23 cellular contexts compared by ENCODE assay signal in genomic region chr19:39177736-39178135, GRCh38. TPM values are rescaled to one million over a fixed set of nuclear protein-coding genes. Genes with fewer than 3 reads are reported as not detected.
A peak's percentile ranks its signal among the peaks of the same experiment; 100 is the strongest.
DNase-seq lines count a peak whose midpoint lies in the region; ATAC-seq, FAIRE-seq and TF ChIP-seq lines count a peak whose summit lies in the region.
"Had no signal": no experiment of that assay in that cellular context is flagged by ENCODE, and none has a peak within 500 bp of the region (broad histone marks: within the 10 kb centered on the region; RNA-seq: fewer than 3 reads in every experiment).

No MANE protein-coding gene starts in this region.

- POLR2A ChIA-PET in K562 (lab: Yijun Ruan, JAX): no interaction called here
- POLR2A ChIA-PET in activated CD8-positive, alpha-beta T cell treated with anti-CD3 and anti-CD28 coated beads for 36 hours (lab: Charles Lee): no interaction called here

- H3K27ac ChIP-seq in K562 (ENCODE audit: extremely low read depth, low read depth, low read length) (no peak overlapping the region), heart left ventricle (no peak overlapping the region)
- H3K27ac ChIP-seq: BLaER1 treated with 17β-estradiol and CSF1 and Interleukin-3, amounts not matched to agents 10 nM and 100 nM; C4-2B had no signal

- no peak for TF ChIP-seq CTCF in K562 (IDR thresholded peaks at IDR 0.05 in 2 of 3, conservative IDR thresholded peaks at IDR 0.05 in 1 of 3; ENCODE audit: insufficient read depth in 2 of 3, low read depth in 1 of 3, low read length in 3 of 3)
- no peak for TF ChIP-seq CTCF in activated CD8-positive, alpha-beta T cell treated with anti-CD3 and anti-CD28 coated beads for 36 hours (IDR thresholded peaks at IDR 0.05)
- TF ChIP-seq CTCF in heart left ventricle (IDR thresholded peaks at IDR 0.05): no peak

- H3K9ac ChIP-seq in K562 (ENCODE audit: insufficient read depth in 1 of 2, low read depth in 2 of 2, low read length in 2 of 2): no peak overlapping the region
- H3K9ac ChIP-seq: BLaER1 treated with 17β-estradiol and CSF1 and Interleukin-3, amounts not matched to agents 10 nM and 100 nM had no signal

- no peaks in the 10 kb centered on the region for H3K27me3 Mint-ChIP-seq in stimulated activated naive CD8-positive, alpha-beta T cell treated with anti-CD3 and anti-CD28 coated beads, Interleukin-15, amount 100 ng/mL, for 72 hours
- no peaks in the 10 kb centered on the region for H3K27me3 Mint-ChIP-seq in activated CD8-positive, alpha-beta T cell treated with anti-CD3 and anti-CD28 coated beads for 36 hours
- H3K27me3 Mint-ChIP-seq: CD4-positive, alpha-beta T cell had no signal

- ATAC-seq in stimulated activated naive CD8-positive, alpha-beta T cell treated with anti-CD3 and anti-CD28 coated beads, Interleukin-15, amount 100 ng/mL, for 72 hours: peak; percentile 4
- ATAC-seq in stimulated activated naive CD8-positive, alpha-beta T cell treated with anti-CD3 and anti-CD28 coated beads, Interleukin-15, Interleukin-2, amounts not matched to agents 100 U/mL and 50 U/mL, for 24 hours: no peak
- ATAC-seq in K562 (no peak), heart left ventricle (no peak)
- no peak for ATAC-seq in activated CD8-positive, alpha-beta T cell treated with anti-CD3 and anti-CD28 coated beads for 36 hours
- ATAC-seq: CD8-positive, alpha-beta T cell had no signal

- no peak for TF ChIP-seq EP300 in K562 (IDR thresholded peaks at IDR 0.05; ENCODE audit: low read length)

- no peak for FAIRE-seq in K562 (lab: Jason Lieb, UNC)
- FAIRE-seq: A204.1, D721Med, G401.6, GM12891, GM19239 had no signal

- DNase-seq in stimulated activated naive CD8-positive, alpha-beta T cell treated with anti-CD3 and anti-CD28 coated beads, Interleukin-15, amount 100 ng/mL, for 72 hours: no peak
- no peak for DNase-seq in stimulated activated naive CD8-positive, alpha-beta T cell treated with anti-CD3 and anti-CD28 coated beads, Interleukin-15, Interleukin-2, amounts not matched to agents 100 U/mL and 50 U/mL, for 24 hours
- DNase-seq in K562 (ENCODE audit: extremely low read depth in 1 of 4, low spot score in 3 of 4) (no peak), heart left ventricle (no peak)
- no peak for DNase-seq in activated CD8-positive, alpha-beta T cell treated with anti-CD3 and anti-CD28 coated beads for 36 hours
- DNase-seq: 8988T; ACHN; BE2C; Caco-2; Calu3; CD4-positive, alpha-beta T cell; CD8-positive, alpha-beta T cell; DMS79 treated with DMSO at 0.1 percent for 48 hours; GF-D8 had no signal

- H3K36me3 ChIP-seq in K562 (ENCODE audit: control insufficient read depth, insufficient read depth, low read length) (peaks cover 45% of the 10 kb centered on the region; the same call in 2 of the 3 replicates), heart left ventricle (peaks cover 0 to 64% (median 11%) of the 10 kb centered on the region in 9 donors)

- H3K27ac Mint-ChIP-seq in stimulated activated naive CD8-positive, alpha-beta T cell treated with anti-CD3 and anti-CD28 coated beads, Interleukin-15, amount 100 ng/mL, for 72 hours: no peak overlapping the region
- no peak overlapping the region for H3K27ac Mint-ChIP-seq in activated CD8-positive, alpha-beta T cell treated with anti-CD3 and anti-CD28 coated beads for 36 hours
- H3K27ac Mint-ChIP-seq: CD4-positive, alpha-beta T cell; CD8-positive, alpha-beta T cell had no signal

- no peaks in the 10 kb centered on the region for H3K79me2 ChIP-seq in K562 (ENCODE audit: control insufficient read depth, insufficient read depth, low read length)

- no TSS peak for BruUV-seq in K562 (replicated peaks; lab: Mats Ljungman, UMichigan)

- H3K27me3 ChIP-seq in K562 (ENCODE audit: control insufficient read depth in 2 of 2, insufficient read depth in 2 of 2, low read length in 2 of 2): no peaks in the 10 kb centered on the region
- no peaks in the 10 kb centered on the region for H3K27me3 ChIP-seq in heart left ventricle
- H3K27me3 ChIP-seq: BE2C; BLaER1 treated with 17β-estradiol and CSF1 and Interleukin-3, amounts not matched to agents 10 nM and 100 nM had no signal

- H3K9me3 Mint-ChIP-seq in stimulated activated naive CD8-positive, alpha-beta T cell treated with anti-CD3 and anti-CD28 coated beads, Interleukin-15, amount 100 ng/mL, for 72 hours: no peaks in the 10 kb centered on the region
- no peaks in the 10 kb centered on the region for H3K9me3 Mint-ChIP-seq in activated CD8-positive, alpha-beta T cell treated with anti-CD3 and anti-CD28 coated beads for 36 hours
- H3K9me3 Mint-ChIP-seq: CD4-positive, alpha-beta T cell; CD8-positive, alpha-beta T cell had no signal

- H3K4me1 ChIP-seq in K562 (replicated peaks in 1 of 2; ENCODE audit: control insufficient read depth in 2 of 2, insufficient read depth in 2 of 2, low read length in 2 of 2) (peaks cover 0 to 30% of the 10 kb centered on the region in 2 experiments; a peak in 2 of 5 replicates), heart left ventricle (no peaks in the 10 kb centered on the region)
- H3K4me1 ChIP-seq: BE2C, Caco-2 had no signal

- 88% methylated on average over 9 of the region's 11 CpGs for WGBS in K562 (ENCODE audit: insufficient coverage, low coverage, missing lambda C conversion rate)
- WGBS in heart left ventricle, 4 donors: 83 to 95% (median 91%) methylated on average over 4 to 11 of the region's 11 CpGs

- TF ChIP-seq POLR2A in K562 (conservative IDR thresholded peaks at IDR 0.05) (no peak), heart left ventricle (IDR thresholded peaks at IDR 0.05) (no peak)

- no peaks in the 10 kb centered on the region for H3K4me1 Mint-ChIP-seq in stimulated activated naive CD8-positive, alpha-beta T cell treated with anti-CD3 and anti-CD28 coated beads, Interleukin-15, amount 100 ng/mL, for 72 hours
- H3K4me1 Mint-ChIP-seq in activated CD8-positive, alpha-beta T cell treated with anti-CD3 and anti-CD28 coated beads for 36 hours (ENCODE audit: low read depth): no peaks in the 10 kb centered on the region

- no peak overlapping the region for H3K4me2 ChIP-seq in K562 (ENCODE audit: insufficient read depth, low read length)

- no peak for TF ChIP-seq RAD21 in K562 (CRISPR knock-in tag; conservative IDR thresholded peaks at IDR 0.05 in 1 of 2, IDR thresholded peaks at IDR 0.05 in 1 of 2)

- intact Hi-C loops in K562 (cut with micrococcal nuclease): no loop called here
- intact Hi-C loops in activated CD8-positive, alpha-beta T cell treated with anti-CD3 and anti-CD28 coated beads for 36 hours (cut with micrococcal nuclease): no loop called here
- intact Hi-C loops in heart left ventricle (cut with DNase I): no loop called here

- no peaks in the 10 kb centered on the region for H4K20me1 ChIP-seq in K562 (replicated peaks; ENCODE audit: control insufficient read depth, insufficient read depth, low read length)

- no peak overlapping the region for H2AFZ ChIP-seq in K562 (ENCODE audit: low read depth, low read length)

- in situ Hi-C loops in K562 (cut with MboI): no loop called here

- no peaks in the 10 kb centered on the region for H3K9me3 ChIP-seq in K562 (replicated peaks; ENCODE audit: control insufficient read depth, insufficient read depth, low read depth, low read length)
- no peaks in the 10 kb centered on the region for H3K9me3 ChIP-seq in heart left ventricle
- H3K9me3 ChIP-seq: BE2C; BLaER1 treated with 17β-estradiol and CSF1 and Interleukin-3, amounts not matched to agents 10 nM and 100 nM; Caco-2 had no signal

- H3K36me3 Mint-ChIP-seq in activated CD8-positive, alpha-beta T cell treated with anti-CD3 and anti-CD28 coated beads for 36 hours (ENCODE audit: low read depth): peaks cover under 1% of the 10 kb centered on the region

- H3K4me3 ChIP-seq in K562 (no peak overlapping the region), heart left ventricle (no peak overlapping the region)
- H3K4me3 ChIP-seq: BLaER1 treated with 17β-estradiol and CSF1 and Interleukin-3, amounts not matched to agents 10 nM and 100 nM had no signal

- CTCF ChIA-PET in K562 (lab: Yijun Ruan, JAX; ENCODE audit: low intra/inter-chr PET ratio): no interaction called here
- CTCF ChIA-PET in activated CD8-positive, alpha-beta T cell treated with anti-CD3 and anti-CD28 coated beads for 36 hours (lab: Charles Lee): interaction anchor here (1.5 kb wide), 1 partner anchor 9 kb away, joined by 3 read pairs; no protein-coding TSS in a partner anchor

- H3K9me1 ChIP-seq in K562 (ENCODE audit: control insufficient read depth, insufficient read depth, low read length): no peaks in the 10 kb centered on the region

- H3K4me3 Mint-ChIP-seq in stimulated activated naive CD8-positive, alpha-beta T cell treated with anti-CD3 and anti-CD28 coated beads, Interleukin-15, amount 100 ng/mL, for 72 hours: no peak overlapping the region
- no peak overlapping the region for H3K4me3 Mint-ChIP-seq in activated CD8-positive, alpha-beta T cell treated with anti-CD3 and anti-CD28 coated beads for 36 hours
- H3K4me3 Mint-ChIP-seq: CD4-positive, alpha-beta T cell; CD8-positive, alpha-beta T cell had no signal

RNA-seq across cellular contexts. Expression of gene NCCRP1, which starts 19.0 kb away (rescaled TPM):
- total RNA-seq in K562 (2011; cell fraction: chromatin; rRNA removed; ENCODE audit: low replicate concordance): not detected in 2 replicates
- total RNA-seq in K562 (2011; cell fraction: nucleolus; rRNA removed): not detected in 2 replicates
- not detected in 2 replicates for total RNA-seq in K562 (2011; cell fraction: nucleoplasm; rRNA removed)
- total RNA-seq in K562 (2014; rRNA removed) (not detected in 2 replicates), K562 (2014; rRNA removed; fragmentation: Illumina TruSeq; extraction: Trizol) (not detected in 2 replicates), K562 (2015; rRNA removed; fragmentation: Illumina TruSeq; extraction: Trizol) (not detected in 2 replicates), K562 (2021) (0.11 TPM in 1 of 2 replicates, not detected in the other), heart left ventricle (under 1 TPM in 1 of 9 donors, not detected in 8; 0.16 TPM)
- polyA plus RNA-seq in K562 (2011; rRNA removed) (0.08 TPM in 1 of 2 replicates, not detected in the other), K562 (2014; fragmentation: Illumina TruSeq; extraction: Trizol) (not detected in 2 replicates), K562 (2014; fragmentation: Nextera tagmentation; extraction: Ambion mirVana) (not detected), K562 (2014; rRNA removed) (0.05 and 0.34 TPM in 2 replicates), heart left ventricle (not detected)
- polyA plus RNA-seq in K562 (2011; cell fraction: cytosol; rRNA removed): 0.06 and 0.07 TPM in 2 replicates
- polyA plus RNA-seq in K562 (2011; cell fraction: nucleus; rRNA removed): not detected in 2 replicates
- 0.07 TPM in 1 of 2 replicates, not detected in the other for polyA plus RNA-seq in K562 (2012)
- polyA minus RNA-seq in K562 (2011; rRNA and poly(A)+ RNA removed): not detected in 2 replicates
- polyA minus RNA-seq in K562 (2011; cell fraction: cytosol; rRNA and poly(A)+ RNA removed): not detected in 2 replicates
- polyA minus RNA-seq in K562 (2011; cell fraction: nucleus; rRNA and poly(A)+ RNA removed): not detected in 2 replicates
- total RNA-seq in activated CD8-positive, alpha-beta T cell treated with anti-CD3 and anti-CD28 coated beads for 36 hours: not detected
- total RNA-seq: A673; CD4-positive, alpha-beta T cell; CD8-positive, alpha-beta T cell had no signal
- polyA plus RNA-seq: AG04450 had no signal

RNA-seq across cellular contexts. Expression of gene SYCN, which starts 26.3 kb away (rescaled TPM):
- total RNA-seq in K562 (2011; cell fraction: chromatin; rRNA removed; ENCODE audit: low replicate concordance): not detected in 2 replicates
- total RNA-seq in K562 (2011; cell fraction: nucleolus; rRNA removed): not detected in 2 replicates
- total RNA-seq in K562 (2011; cell fraction: nucleoplasm; rRNA removed): not detected in 2 replicates
- total RNA-seq in K562 (2014; rRNA removed) (not detected in 2 replicates), K562 (2014; rRNA removed; fragmentation: Illumina TruSeq; extraction: Trizol) (not detected in 2 replicates), K562 (2015; rRNA removed; fragmentation: Illumina TruSeq; extraction: Trizol) (not detected in 2 replicates), K562 (2021) (0.36 TPM in 1 of 2 replicates, not detected in the other), heart left ventricle (under 1 TPM in 1 of 9 donors, not detected in 8; 0.77 TPM)
- polyA plus RNA-seq in K562 (2011; rRNA removed) (not detected in 2 replicates), K562 (2014; fragmentation: Illumina TruSeq; extraction: Trizol) (not detected in 2 replicates), K562 (2014; fragmentation: Nextera tagmentation; extraction: Ambion mirVana) (not detected), K562 (2014; rRNA removed) (not detected in 2 replicates), heart left ventricle (not detected)
- polyA plus RNA-seq in K562 (2011; cell fraction: cytosol; rRNA removed): 0.13 TPM in 1 of 2 replicates, not detected in the other
- polyA plus RNA-seq in K562 (2011; cell fraction: nucleus; rRNA removed): not detected in 2 replicates
- 0.21 TPM in 1 of 2 replicates, not detected in the other for polyA plus RNA-seq in K562 (2012)
- polyA minus RNA-seq in K562 (2011; rRNA and poly(A)+ RNA removed): not detected in 2 replicates
- polyA minus RNA-seq in K562 (2011; cell fraction: cytosol; rRNA and poly(A)+ RNA removed): not detected in 2 replicates
- polyA minus RNA-seq in K562 (2011; cell fraction: nucleus; rRNA and poly(A)+ RNA removed): not detected in 2 replicates
- total RNA-seq in activated CD8-positive, alpha-beta T cell treated with anti-CD3 and anti-CD28 coated beads for 36 hours: not detected
- total RNA-seq: A673; Caco-2; Calu3; CD4-positive, alpha-beta T cell; CD8-positive, alpha-beta T cell had no signal
- polyA plus RNA-seq: AG04450 had no signal

RNA-seq across cellular contexts. Expression of gene PAK4, which starts 52.1 kb away (rescaled TPM):
- 16.9 and 47.2 TPM in 2 replicates for total RNA-seq in K562 (2011; cell fraction: chromatin; rRNA removed; ENCODE audit: low replicate concordance)
- 23.7 and 25.8 TPM in 2 replicates for total RNA-seq in K562 (2011; cell fraction: nucleolus; rRNA removed)
- 17.7 and 19.4 TPM in 2 replicates for total RNA-seq in K562 (2011; cell fraction: nucleoplasm; rRNA removed)
- 5.8 and 9.2 TPM in 2 replicates for total RNA-seq in K562 (2014; rRNA removed)
- 1.6 and 2.6 TPM in 2 replicates for total RNA-seq in K562 (2014; rRNA removed; fragmentation: Illumina TruSeq; extraction: Trizol)
- 5.4 and 6.3 TPM in 2 replicates for total RNA-seq in K562 (2015; rRNA removed; fragmentation: Illumina TruSeq; extraction: Trizol)
- 33.1 and 33.5 TPM in 2 replicates for total RNA-seq in K562 (2021)
- polyA plus RNA-seq in K562 (2011; rRNA removed): 6.0 and 12.1 TPM in 2 replicates
- polyA plus RNA-seq in K562 (2011; cell fraction: cytosol; rRNA removed): 12.2 and 23.6 TPM in 2 replicates
- polyA plus RNA-seq in K562 (2011; cell fraction: nucleus; rRNA removed): 16.7 and 23.1 TPM in 2 replicates
- polyA plus RNA-seq in K562 (2012): 25.3 and 28.8 TPM in 2 replicates
- 10.6 and 22.2 TPM in 2 replicates for polyA plus RNA-seq in K562 (2014; fragmentation: Illumina TruSeq; extraction: Trizol)
- polyA plus RNA-seq in K562 (2014; fragmentation: Nextera tagmentation; extraction: Ambion mirVana): under 1 TPM; 0.21 to 0.46 TPM
- polyA plus RNA-seq in K562 (2014; rRNA removed): 11.5 and 14.4 TPM in 2 replicates
- 4.8 and 6.7 TPM in 2 replicates for polyA minus RNA-seq in K562 (2011; rRNA and poly(A)+ RNA removed)
- 13.6 and 24.9 TPM in 2 replicates for polyA minus RNA-seq in K562 (2011; cell fraction: cytosol; rRNA and poly(A)+ RNA removed)
- 6.2 and 7.1 TPM in 2 replicates for polyA minus RNA-seq in K562 (2011; cell fraction: nucleus; rRNA and poly(A)+ RNA removed)
- 10 to 100 TPM in 1 of 2 experiments, 1 to 10 TPM in 1; 9.8 to 11.5 TPM for total RNA-seq in activated CD8-positive, alpha-beta T cell treated with anti-CD3 and anti-CD28 coated beads for 36 hours
- 10 to 100 TPM; 11.5 to 22.1 (median 16.2) TPM for total RNA-seq in heart left ventricle
- polyA plus RNA-seq in heart left ventricle: 10 to 100 TPM in 1 of 2 donors, 1 to 10 TPM in 1; 9.5 to 25.8 TPM
